6 cellular contexts compared by ENCODE assay signal in the genomic region with DNA sequence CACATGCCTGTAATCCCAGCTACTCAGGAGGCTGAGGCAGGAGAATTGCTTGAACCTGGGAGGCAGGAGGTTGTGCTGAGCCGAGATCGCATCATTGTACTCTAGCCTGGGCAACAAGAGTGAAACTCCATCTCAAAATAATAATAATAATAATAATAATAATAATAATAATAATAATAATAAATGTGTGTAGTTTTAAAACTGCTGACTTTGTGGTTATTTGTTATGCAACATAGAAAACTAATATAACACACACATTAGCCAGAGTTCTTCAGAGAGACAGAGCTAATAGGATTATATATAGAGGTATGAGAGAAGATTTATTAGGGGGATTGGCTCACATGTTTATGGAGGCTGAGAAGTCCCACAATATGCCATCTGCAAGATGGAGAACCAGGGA. TPM values are rescaled to one million over a fixed set of nuclear protein-coding genes. Genes with fewer than 3 reads are reported as not detected.
"Had no signal": no experiment of that assay in that cellular context is flagged by ENCODE, and none has a peak within 500 bp of the region (broad histone marks: within the 10 kb centered on the region; RNA-seq: fewer than 3 reads in every experiment).

No MANE protein-coding gene starts in this region.

RNA-seq across cellular contexts. Expression of gene GUCA1A, which starts 3.4 kb away (rescaled TPM):
- total RNA-seq: LHCN-M2, PC-3, Peyer's patch, Right ventricle myocardium superior, SJSA1 had no signal

RNA-seq across cellular contexts. Expression of gene GUCA1B, which starts 25.0 kb away (rescaled TPM):
- total RNA-seq: SJSA1 had no signal

RNA-seq across cellular contexts. Expression of gene C6orf132, which starts 27.4 kb away (rescaled TPM):
- total RNA-seq: SJSA1 had no signal
- polyA plus RNA-seq: SK-N-SH had no signal
